ENCODE assay signal across 12 cellular contexts in the genomic region with DNA sequence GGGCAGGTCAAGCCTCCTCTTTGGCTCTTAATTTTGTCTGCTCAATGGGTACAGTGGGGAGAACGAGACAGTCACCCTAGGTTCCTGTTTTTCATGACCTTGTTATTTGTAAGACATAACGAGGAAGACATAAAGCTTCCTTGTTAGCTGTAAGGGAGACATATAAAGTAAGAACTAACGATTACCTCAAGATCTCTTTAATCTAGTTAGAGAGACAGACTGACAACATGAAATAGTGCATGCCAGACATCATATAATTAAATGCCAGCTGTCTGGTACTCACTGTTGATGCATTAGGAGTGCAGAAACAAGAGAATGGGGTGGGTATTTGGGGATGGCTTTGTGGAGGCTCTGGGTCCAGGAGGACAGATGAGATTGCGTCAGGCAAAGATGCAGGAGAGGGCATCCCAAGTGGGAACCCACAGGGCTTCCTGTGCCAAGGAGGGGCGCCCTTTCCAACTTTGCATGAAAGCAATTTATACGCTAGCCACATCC. TPM values are rescaled to one million over a fixed set of nuclear protein-coding genes. Genes with fewer than 3 reads are reported as not detected.
DNase-seq lines count a peak whose midpoint lies in the region; ATAC-seq lines count a peak whose summit lies in the region.
"Had no signal": no experiment of that assay in that cellular context is flagged by ENCODE, and none has a peak within 500 bp of the region (broad histone marks: within the 10 kb centered on the region; RNA-seq: fewer than 3 reads in every experiment).

No MANE protein-coding gene starts in this region.

- H3K27ac Mint-ChIP-seq in activated CD8-positive, alpha-beta memory T cell treated with anti-CD3 and anti-CD28 coated beads, Interleukin-2, amount 10 ng/mL, durations not matched to agents 7 days and 5 days = peak overlapping the region; percentile 93
- H3K27ac Mint-ChIP-seq in activated naive CD4-positive, alpha-beta T cell treated with anti-CD3 and anti-CD28 coated beads, Interleukin-2, amount 50 U/mL, for 72 hours = peak overlapping the region; percentile 86 to 87
- peak overlapping the region; percentile 88 for H3K27ac Mint-ChIP-seq in stimulated activated naive B cell treated with anti-CD40 and anti-IgM and Interleukin-4, amounts not matched to agents 10 μg/mL and 1 μg/mL and 100 μg/mL, for 72 hours

- ATAC-seq in activated CD8-positive, alpha-beta memory T cell treated with anti-CD3 and anti-CD28 coated beads, Interleukin-2, amount 10 ng/mL, durations not matched to agents 7 days and 5 days = no peak
- no peak for ATAC-seq in activated naive CD4-positive, alpha-beta T cell treated with anti-CD3 and anti-CD28 coated beads, Interleukin-2, amount 50 U/mL, for 72 hours
- ATAC-seq in stimulated activated naive B cell treated with anti-CD40 and anti-IgM and Interleukin-4, amounts not matched to agents 10 μg/mL and 1 μg/mL and 100 μg/mL, for 72 hours (replicated peaks) = no peak
- ATAC-seq: esophagus mucosa had no signal

- peaks cover 2% of the 10 kb centered on the region for H3K36me3 Mint-ChIP-seq in activated CD8-positive, alpha-beta memory T cell treated with anti-CD3 and anti-CD28 coated beads, Interleukin-2, amount 10 ng/mL, durations not matched to agents 7 days and 5 days
- H3K36me3 Mint-ChIP-seq in activated naive CD4-positive, alpha-beta T cell treated with anti-CD3 and anti-CD28 coated beads, Interleukin-2, amount 50 U/mL, for 72 hours = peaks cover 21 to 31% of the 10 kb centered on the region in 2 donors
- H3K36me3 Mint-ChIP-seq in stimulated activated naive B cell treated with anti-CD40 and anti-IgM and Interleukin-4, amounts not matched to agents 10 μg/mL and 1 μg/mL and 100 μg/mL, for 72 hours = peaks cover 4 to 5% of the 10 kb centered on the region in 2 donors

- H3K9me3 Mint-ChIP-seq in activated CD8-positive, alpha-beta memory T cell treated with anti-CD3 and anti-CD28 coated beads, Interleukin-2, amount 10 ng/mL, durations not matched to agents 7 days and 5 days (ENCODE audit: low read depth) = no peaks in the 10 kb centered on the region
- peaks cover 4 to 11% of the 10 kb centered on the region in 2 donors for H3K9me3 Mint-ChIP-seq in activated naive CD4-positive, alpha-beta T cell treated with anti-CD3 and anti-CD28 coated beads, Interleukin-2, amount 50 U/mL, for 72 hours
- H3K9me3 Mint-ChIP-seq in stimulated activated naive B cell treated with anti-CD40 and anti-IgM and Interleukin-4, amounts not matched to agents 10 μg/mL and 1 μg/mL and 100 μg/mL, for 72 hours = no peaks in the 10 kb centered on the region

- no peaks in the 10 kb centered on the region for H3K27me3 Mint-ChIP-seq in activated CD8-positive, alpha-beta memory T cell treated with anti-CD3 and anti-CD28 coated beads, Interleukin-2, amount 10 ng/mL, durations not matched to agents 7 days and 5 days
- no peaks in the 10 kb centered on the region for H3K27me3 Mint-ChIP-seq in stimulated activated naive B cell treated with anti-CD40 and anti-IgM and Interleukin-4, amounts not matched to agents 10 μg/mL and 1 μg/mL and 100 μg/mL, for 72 hours

- DNase-seq in activated CD8-positive, alpha-beta memory T cell treated with anti-CD3 and anti-CD28 coated beads, Interleukin-2, amount 10 ng/mL, durations not matched to agents 7 days and 5 days = no peak
- DNase-seq in activated CD8-positive, alpha-beta memory T cell treated with anti-CD3 and anti-CD28 coated beads, Interleukin-2, amount 50 U/mL, for 48 hours = no peak
- DNase-seq in NCI-H69 (lab: John Stamatoyannopoulos, UW) (peak; percentile 82), NCI-H187 treated with DMSO at 0.1 percent for 48 hours (lab: John Stamatoyannopoulos, UW) (no peak), Ammon's horn (ENCODE audit: low spot score) (no peak), GM19238 (ENCODE audit: insufficient read length, low spot score) (no peak)
- no peak for DNase-seq in activated naive CD4-positive, alpha-beta T cell treated with anti-CD3 and anti-CD28 coated beads, Interleukin-2, amount 50 U/mL, for 72 hours (ENCODE audit: low spot score in 2 of 2)
- no peak for DNase-seq in stimulated activated naive B cell treated with anti-CD40 and anti-IgM and Interleukin-4, amounts not matched to agents 10 μg/mL and 1 μg/mL and 100 μg/mL, for 72 hours
- DNase-seq: mammary epithelial cell; OCI-M1; stimulated activated CD8-positive, alpha-beta memory T cell treated with anti-CD3 and anti-CD28 coated beads, Interleukin-4, amount 100 ng/mL, for 48 hours had no signal

- H3K4me1 Mint-ChIP-seq in activated CD8-positive, alpha-beta memory T cell treated with anti-CD3 and anti-CD28 coated beads, Interleukin-2, amount 10 ng/mL, durations not matched to agents 7 days and 5 days = peaks cover 57% of the 10 kb centered on the region
- peaks cover 43 to 54% of the 10 kb centered on the region in 2 donors for H3K4me1 Mint-ChIP-seq in stimulated activated naive B cell treated with anti-CD40 and anti-IgM and Interleukin-4, amounts not matched to agents 10 μg/mL and 1 μg/mL and 100 μg/mL, for 72 hours

- CTCF ChIA-PET in activated CD8-positive, alpha-beta memory T cell treated with anti-CD3 and anti-CD28 coated beads, Interleukin-2, amount 10 ng/mL, durations not matched to agents 7 days and 5 days (lab: Charles Lee) = interaction anchor here (1.0 to 10.2 kb wide), 4 partner anchors 12 to 257 kb away, joined by 3 to 79 read pairs (median 7); no protein-coding TSS in a partner anchor

- no peak overlapping the region for H3K4me3 Mint-ChIP-seq in activated CD8-positive, alpha-beta memory T cell treated with anti-CD3 and anti-CD28 coated beads, Interleukin-2, amount 10 ng/mL, durations not matched to agents 7 days and 5 days
- H3K4me3 Mint-ChIP-seq in stimulated activated naive B cell treated with anti-CD40 and anti-IgM and Interleukin-4, amounts not matched to agents 10 μg/mL and 1 μg/mL and 100 μg/mL, for 72 hours = peak overlapping the region in 1 of 2 donors; percentile 15

RNA-seq across cellular contexts. Expression of a gene that starts 3.8 kb away (rescaled TPM):
- 10 to 100 TPM; 73.8 to 83.4 TPM for total RNA-seq in activated CD8-positive, alpha-beta memory T cell treated with anti-CD3 and anti-CD28 coated beads, Interleukin-2, amount 10 ng/mL, durations not matched to agents 7 days and 5 days
- 10 to 100 TPM; 53.3 to 68.6 TPM for total RNA-seq in activated naive CD4-positive, alpha-beta T cell treated with anti-CD3 and anti-CD28 coated beads, Interleukin-2, amount 50 U/mL, for 72 hours
